In genomic region chr1:38888423-38889333, GRCh38 we compare ENCODE assay signal across 11 cellular contexts. TPM values are rescaled to one million over a fixed set of nuclear protein-coding genes. Genes with fewer than 3 reads are reported as not detected.
"Had no signal": no experiment of that assay in that cellular context is flagged by ENCODE, and none has a peak within 500 bp of the region (broad histone marks: within the 10 kb centered on the region; RNA-seq: fewer than 3 reads in every experiment).

No MANE protein-coding gene starts in this region.

- H3K4me2 ChIP-seq: GM23338, KMS-11 had no signal

- H3K4me3 Mint-ChIP-seq: GM23338, H9, HFFc6, IgD-negative memory B cell had no signal

- ATAC-seq: GM23338 had no signal

- H3K27ac ChIP-seq: HL-60, KMS-11 had no signal

- H3K4me1 Mint-ChIP-seq: IgD-negative memory B cell had no signal

- FAIRE-seq: H1, H54 had no signal

- H3K27ac Mint-ChIP-seq: GM23338, H9, HFFc6, IgD-negative memory B cell had no signal

- H3K9ac ChIP-seq: KMS-11 had no signal

- H2AFZ ChIP-seq: GM23338 had no signal

- H3K4me3 ChIP-seq: GM23338 had no signal

- DNase-seq: H9, HCEC 1CT, HFFc6, KBM-7 had no signal

- H3K9me3 Mint-ChIP-seq: GM23338, H9, HFFc6, IgD-negative memory B cell had no signal

- H3K27me3 Mint-ChIP-seq: IgD-negative memory B cell had no signal

RNA-seq across cellular contexts. Expression of gene GJA9, which starts 7.3 kb away (rescaled TPM):
- total RNA-seq: GM23338, H1, H9, HFFc6, HT1080 had no signal
- polyA plus RNA-seq: H1, IgD-negative memory B cell had no signal

RNA-seq across cellular contexts. Expression of gene RHBDL2, which starts 53.0 kb away (rescaled TPM):
- total RNA-seq: H9 had no signal
- polyA plus RNA-seq: IgD-negative memory B cell had no signal
